9 cellular contexts compared by ENCODE assay signal in the genomic region with DNA sequence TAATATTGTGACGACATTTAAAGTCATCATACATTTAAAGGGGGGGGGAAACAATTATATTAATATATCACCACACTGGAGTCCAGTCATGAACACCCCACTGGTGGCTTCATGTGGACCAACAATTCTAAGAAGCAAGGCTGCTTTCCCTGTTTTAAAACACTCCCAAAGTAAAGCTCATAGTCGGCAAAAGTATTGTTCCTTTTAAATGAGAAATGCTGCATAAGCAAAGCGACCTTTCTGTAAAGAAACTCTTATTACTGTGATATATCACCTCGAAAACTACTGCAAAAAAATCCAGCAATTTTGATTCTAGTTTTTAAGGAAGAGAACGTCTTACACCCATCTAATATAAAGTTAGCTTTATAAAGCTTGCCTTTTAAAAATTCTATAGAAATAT.
"Had no signal": no experiment of that assay in that cellular context is flagged by ENCODE, and none has a peak within 500 bp of the region (broad histone marks: within the 10 kb centered on the region; RNA-seq: fewer than 3 reads in every experiment).

No MANE protein-coding gene starts in this region.

- H3K9me3 ChIP-seq: HAP-1 had no signal

- H3K27ac ChIP-seq: HL-60 had no signal

- ATAC-seq: GM23338, HCT116, K562 had no signal

- H3K4me3 Mint-ChIP-seq: GM23338, HFFc6 had no signal

- H3K4me1 ChIP-seq: HAP-1 had no signal

- H3K4me3 ChIP-seq: GM23338, HAP-1, K562 had no signal

- H3K4me2 ChIP-seq: GM23338 had no signal

- H3K9me3 Mint-ChIP-seq: HFFc6 had no signal

- FAIRE-seq: K562 had no signal

- H3K27ac Mint-ChIP-seq: GM23338, HFFc6 had no signal

- DNase-seq: H7, HFFc6, IMR-90, KG1 had no signal
